1 cellular context compared by ENCODE assay signal in genomic region chr2:25286723-25287483, GRCh38.
TF ChIP-seq lines count a peak whose summit lies in the region.

No MANE protein-coding gene starts in this region.

TF ChIP-seq in H1, 55 proteins besides CTCF, POLR2A, EP300 and RAD21:
- TF ChIP-seq SIX5 (IDR thresholded peaks at IDR 0.05; ENCODE audit: low read depth, low read length) (no peak), ASH2L (IDR thresholded peaks at IDR 0.05; ENCODE audit: low read length) (no peak), ZNF274 (IDR thresholded peaks at IDR 0.05; ENCODE audit: borderline replicate concordance, extremely low read depth, low read length) (no peak), TAF1 (IDR thresholded peaks at IDR 0.05; ENCODE audit: low read depth, low read length) (no peak), MAX (IDR thresholded peaks at IDR 0.05) (no peak), SRF (IDR thresholded peaks at IDR 0.05; ENCODE audit: low read depth, low read length) (no peak), EGR1 (IDR thresholded peaks at IDR 0.05; ENCODE audit: borderline replicate concordance, low read depth, low read length) (no peak)
- TF ChIP-seq, protein P1, sequence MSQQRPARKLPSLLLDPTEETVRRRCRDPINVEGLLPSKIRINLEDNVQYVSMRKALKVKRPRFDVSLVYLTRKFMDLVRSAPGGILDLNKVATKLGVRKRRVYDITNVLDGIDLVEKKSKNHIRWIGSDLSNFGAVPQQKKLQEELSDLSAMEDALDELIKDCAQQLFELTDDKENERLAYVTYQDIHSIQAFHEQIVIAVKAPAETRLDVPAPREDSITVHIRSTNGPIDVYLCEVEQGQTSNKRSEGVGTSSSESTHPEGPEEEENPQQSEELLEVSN (IDR thresholded peaks at IDR 0.05): no peak
